In genomic region chr16:67546761-67547422, GRCh38 we compare ENCODE assay signal across 8 cellular contexts. TPM values are rescaled to one million over a fixed set of nuclear protein-coding genes. Genes with fewer than 3 reads are reported as not detected.
A peak's percentile ranks its signal among the peaks of the same experiment; 100 is the strongest.
DNase-seq lines count a peak whose midpoint lies in the region; ATAC-seq, FAIRE-seq and TF ChIP-seq lines count a peak whose summit lies in the region.

No MANE protein-coding gene starts in this region.

- H3K27me3 Mint-ChIP-seq in Calu3 (ENCODE audit: unreplicated experiment), result no peaks in the 10 kb centered on the region

- no peak overlapping the region for H3K4me3 Mint-ChIP-seq in Calu3 (ENCODE audit: low read depth, unreplicated experiment)

- H3K4me3 ChIP-seq in fibroblast of villous mesenchyme (ENCODE audit: low read depth, low read length) (no peak overlapping the region), neutrophil (ENCODE audit: low read depth in 1 of 2, low read length in 1 of 2) (no peak overlapping the region), tibial artery (no peak overlapping the region)

- H3K27ac ChIP-seq in neutrophil (peak overlapping the region; percentile 70), tibial artery (no peak overlapping the region)

- peak; percentile 87 for DNase-seq in Calu3
- peak; percentile 29 for DNase-seq in HCEC 1CT
- DNase-seq in RCC 7860 (ENCODE audit: low spot score), result peak; percentile 43
- DNase-seq in activated effector memory CD4-positive, alpha-beta T cell treated with Interleukin-2 at 50 U/mL for 16 hours, result peak; percentile 61
- peak; percentile 68 for DNase-seq in fibroblast of villous mesenchyme (ENCODE audit: low read depth)
- DNase-seq in tibial artery, result peak in 1 of 2 donors; percentile 82

- FAIRE-seq in RCC 7860 (lab: Jason Lieb, UNC), result no peak

- H3K27me3 ChIP-seq in neutrophil, result no peaks in the 10 kb centered on the region
- no peaks in the 10 kb centered on the region for H3K27me3 ChIP-seq in tibial artery

- BruUV-seq in Calu3 (replicated peaks; lab: Mats Ljungman, UMichigan), result no TSS peak

- CTCF ChIA-PET in Calu3 (lab: Charles Lee), result interaction anchor here (0.5 to 2.3 kb wide), 10 partner anchors 9 to 538 kb away, joined by 3 to 21 read pairs (median 8); partner anchors contain the start of genes CARMIL2 and CTCF

- peak overlapping the region; percentile 20 for H3K27ac Mint-ChIP-seq in Calu3 (ENCODE audit: unreplicated experiment)

- H3K4me1 Mint-ChIP-seq in Calu3 (ENCODE audit: low read depth, unreplicated experiment), result peaks cover 16% of the 10 kb centered on the region

- TF ChIP-seq CTCF in Calu3 (IDR thresholded peaks at IDR 0.05; ENCODE audit: unreplicated experiment), result peak; percentile 97
- peak; percentile 82 for TF ChIP-seq CTCF in fibroblast of villous mesenchyme (IDR thresholded peaks at IDR 0.05; ENCODE audit: insufficient read depth, low read depth, low read length)
- peak; percentile 87 for TF ChIP-seq CTCF in neutrophil (IDR thresholded peaks at IDR 0.05)
- TF ChIP-seq CTCF in tibial artery (IDR thresholded peaks at IDR 0.05), result peak; percentile 82 to 94

- peaks cover 61% of the 10 kb centered on the region for H3K36me3 ChIP-seq in neutrophil
- H3K36me3 ChIP-seq in tibial artery, result peaks cover 23 to 75% (median 52%) of the 10 kb centered on the region in 3 donors

- no peak for ATAC-seq in HG03565 (IDR thresholded peaks at IDR 0.05; ENCODE audit: unreplicated experiment)

- peaks cover 19 to 21% of the 10 kb centered on the region in 2 experiments for H3K4me1 ChIP-seq in neutrophil (ENCODE audit: control insufficient read depth in 1 of 2, insufficient read depth in 1 of 2, low read depth in 1 of 2, low read length in 1 of 2)
- H3K4me1 ChIP-seq in tibial artery, result peaks cover 0 to 31% (median 3%) of the 10 kb centered on the region in 4 donors

- peaks cover 60% of the 10 kb centered on the region for H3K36me3 Mint-ChIP-seq in Calu3 (ENCODE audit: insufficient read depth, unreplicated experiment)

- intact Hi-C loops in Calu3 (cut with micrococcal nuclease; ENCODE audit: unreplicated experiment) (loop anchor here (5.0 kb wide), 1 partner anchor 120 kb away; the partner anchor contains the start of genes C16orf86 and ENKD1), tibial artery (cut with DNase I; ENCODE audit: low total_unique reads) (loop anchor here (5.0 kb wide), 1 partner anchor 120 kb away; the partner anchor contains the start of genes C16orf86 and ENKD1)

- H3K9me3 ChIP-seq in neutrophil, result no peaks in the 10 kb centered on the region
- H3K9me3 ChIP-seq in tibial artery, result no peaks in the 10 kb centered on the region

- no peaks in the 10 kb centered on the region for H3K9me3 Mint-ChIP-seq in Calu3 (ENCODE audit: low read depth, unreplicated experiment)

RNA-seq across cellular contexts. Expression of gene CTCF, which starts 15.4 kb away (rescaled TPM):
- total RNA-seq in Calu3 (2022), result 50.9 and 52.1 TPM in 2 replicates
- total RNA-seq in fibroblast of villous mesenchyme, result 26.1 and 33.7 TPM in 2 replicates

RNA-seq across cellular contexts. Expression of gene RIPOR1, which starts 18.3 kb away (rescaled TPM):
- total RNA-seq in Calu3 (2022), result 59.0 and 71.6 TPM in 2 replicates
- total RNA-seq in fibroblast of villous mesenchyme, result 25.5 and 35.1 TPM in 2 replicates
